27 cellular contexts compared by ENCODE assay signal in the genomic region with DNA sequence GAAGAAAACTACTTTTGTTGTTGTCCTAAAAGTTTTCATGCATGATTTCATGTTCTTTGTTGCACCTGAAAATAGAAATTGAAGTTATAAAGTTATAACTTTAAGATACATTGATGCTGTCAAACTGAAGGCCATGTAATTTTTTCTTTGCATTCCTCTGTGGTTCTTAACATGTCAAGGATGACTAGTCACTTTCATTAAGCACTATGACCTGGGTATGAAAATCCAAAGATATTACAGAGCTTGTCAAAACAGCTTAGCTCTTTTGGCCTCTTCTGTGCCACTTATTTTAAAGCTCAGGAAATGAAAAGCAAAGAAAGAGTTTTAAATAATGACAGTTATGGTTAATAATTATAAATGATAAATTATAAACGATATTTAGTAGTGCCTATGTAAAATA.
"Had no signal": no experiment of that assay in that cellular context is flagged by ENCODE, and none has a peak within 500 bp of the region (broad histone marks: within the 10 kb centered on the region; RNA-seq: fewer than 3 reads in every experiment).

No MANE protein-coding gene starts in this region.

- H3K9me3 Mint-ChIP-seq: naive thymus-derived CD8-positive, alpha-beta T cell; natural killer cell treated with Interleukin-12 subunit alpha and Interleukin-12 subunit beta and Interleukin-15 and Interleukin-18, amount 100 ng/mL, for 72 hours; nephron progenitor cell; stimulated activated naive B cell treated with anti-CD40 and anti-IgM and Interleukin-4, amounts not matched to agents 10 μg/mL and 1 μg/mL and 100 μg/mL, for 72 hours; stimulated activated naive CD8-positive, alpha-beta T cell treated with anti-CD3 and anti-CD28 coated beads, Interleukin-15, Interleukin-2, amounts not matched to agents 100 ng/mL and 50 ng/mL, for 24 hours had no signal

- H3K4me1 ChIP-seq: pancreas, prostate gland, right lobe of liver, sigmoid colon, stomach, tibial nerve, upper lobe of left lung, vagina had no signal

- H3K27ac Mint-ChIP-seq: naive thymus-derived CD8-positive, alpha-beta T cell; natural killer cell treated with Interleukin-12 subunit alpha and Interleukin-12 subunit beta and Interleukin-15 and Interleukin-18, amount 100 ng/mL, for 72 hours; nephron progenitor cell; stimulated activated effector memory CD8-positive, alpha-beta T cell treated with anti-CD3 and anti-CD28 coated beads, Interleukin-12 subunit alpha, Interleukin-12 subunit beta, amount 100 ng/mL, for 72 hours; stimulated activated naive B cell treated with anti-CD40 and anti-IgM and Interleukin-4, amounts not matched to agents 10 μg/mL and 1 μg/mL and 100 μg/mL, for 72 hours; stimulated activated naive CD8-positive, alpha-beta T cell treated with anti-CD3 and anti-CD28 coated beads, Interleukin-15, Interleukin-2, amounts not matched to agents 100 ng/mL and 50 ng/mL, for 24 hours had no signal

- H3K36me3 Mint-ChIP-seq: naive thymus-derived CD8-positive, alpha-beta T cell; natural killer cell treated with Interleukin-12 subunit alpha and Interleukin-12 subunit beta and Interleukin-15 and Interleukin-18, amount 100 ng/mL, for 72 hours; stimulated activated effector memory CD8-positive, alpha-beta T cell treated with anti-CD3 and anti-CD28 coated beads, Interleukin-12 subunit alpha, Interleukin-12 subunit beta, amount 100 ng/mL, for 72 hours; stimulated activated naive B cell treated with anti-CD40 and anti-IgM and Interleukin-4, amounts not matched to agents 10 μg/mL and 1 μg/mL and 100 μg/mL, for 72 hours had no signal

- H3K4me1 Mint-ChIP-seq: naive thymus-derived CD8-positive, alpha-beta T cell; nephron progenitor cell; stimulated activated effector memory CD8-positive, alpha-beta T cell treated with anti-CD3 and anti-CD28 coated beads, Interleukin-12 subunit alpha, Interleukin-12 subunit beta, amount 100 ng/mL, for 72 hours; stimulated activated naive B cell treated with anti-CD40 and anti-IgM and Interleukin-4, amounts not matched to agents 10 μg/mL and 1 μg/mL and 100 μg/mL, for 72 hours had no signal

- H3K27me3 ChIP-seq: neutrophil, pancreas, right lobe of liver, sigmoid colon, stomach, thyroid gland, tibial nerve, upper lobe of left lung, vagina had no signal

- DNase-seq: naive thymus-derived CD8-positive, alpha-beta T cell; nephron progenitor cell; nucleus accumbens; pancreas; retina; right cardiac atrium; right lobe of liver; sigmoid colon; small intestine; stimulated activated CD4-positive, alpha-beta T cell treated with anti-CD3 and anti-CD28 coated beads, Interleukin-15, amount 100 ng/mL, for 24 hours; stimulated activated CD4-positive, alpha-beta T cell treated with anti-CD3 and anti-CD28 coated beads, Interleukin-2, amount 100 ng/mL, for 24 hours; stimulated activated CD4-positive, alpha-beta T cell treated with anti-CD3 and anti-CD28 coated beads, Interleukin-2, amount 100 ng/mL, for 48 hours; stimulated activated CD4-positive, alpha-beta T cell treated with anti-CD3 and anti-CD28 coated beads, Interleukin-4, amount 100 ng/mL, for 24 hours; stimulated activated naive B cell treated with anti-CD40 and anti-IgM and Interleukin-4, amounts not matched to agents 10 μg/mL and 1 μg/mL and 100 μg/mL, for 72 hours; stimulated activated naive CD4-positive, alpha-beta T cell treated with Interleukin-2 at 50 U/mL for 16 hours; stomach; thyroid gland; trophoblast cell; upper lobe of left lung had no signal

- H3K4me3 ChIP-seq: pancreas, prostate gland, right lobe of liver, sigmoid colon, stomach, thoracic aorta, thyroid gland, tibial nerve, upper lobe of left lung, vagina had no signal

- H3K27ac ChIP-seq: neutrophil, pancreas, prostate gland, right lobe of liver, sigmoid colon, stomach, thoracic aorta, thyroid gland, tibial nerve, upper lobe of left lung, vagina had no signal

- H3K27me3 Mint-ChIP-seq: naive thymus-derived CD8-positive, alpha-beta T cell; natural killer cell treated with Interleukin-12 subunit alpha and Interleukin-12 subunit beta and Interleukin-15 and Interleukin-18, amount 100 ng/mL, for 72 hours; stimulated activated naive B cell treated with anti-CD40 and anti-IgM and Interleukin-4, amounts not matched to agents 10 μg/mL and 1 μg/mL and 100 μg/mL, for 72 hours; stimulated activated naive CD8-positive, alpha-beta T cell treated with anti-CD3 and anti-CD28 coated beads, Interleukin-15, Interleukin-2, amounts not matched to agents 100 ng/mL and 50 ng/mL, for 24 hours had no signal

- H3K4me3 Mint-ChIP-seq: naive thymus-derived CD8-positive, alpha-beta T cell; natural killer cell treated with Interleukin-12 subunit alpha and Interleukin-12 subunit beta and Interleukin-15 and Interleukin-18, amount 100 ng/mL, for 72 hours; nephron progenitor cell; stimulated activated effector memory CD8-positive, alpha-beta T cell treated with anti-CD3 and anti-CD28 coated beads, Interleukin-12 subunit alpha, Interleukin-12 subunit beta, amount 100 ng/mL, for 72 hours; stimulated activated naive B cell treated with anti-CD40 and anti-IgM and Interleukin-4, amounts not matched to agents 10 μg/mL and 1 μg/mL and 100 μg/mL, for 72 hours; stimulated activated naive CD8-positive, alpha-beta T cell treated with anti-CD3 and anti-CD28 coated beads, Interleukin-15, Interleukin-2, amounts not matched to agents 100 ng/mL and 50 ng/mL, for 24 hours had no signal

- ATAC-seq: naive thymus-derived CD8-positive, alpha-beta T cell; natural killer cell treated with Interleukin-12 subunit alpha and Interleukin-12 subunit beta and Interleukin-15 and Interleukin-18, amount 100 ng/mL, for 72 hours; pancreas; right cardiac atrium; right lobe of liver; stimulated activated effector memory CD8-positive, alpha-beta T cell treated with anti-CD3 and anti-CD28 coated beads, Interleukin-12 subunit alpha, Interleukin-12 subunit beta, amount 100 ng/mL, for 72 hours; stimulated activated naive B cell treated with anti-CD40 and anti-IgM and Interleukin-4, amounts not matched to agents 10 μg/mL and 1 μg/mL and 100 μg/mL, for 72 hours had no signal

- H3K36me3 ChIP-seq: neutrophil, pancreas, prostate gland, right lobe of liver, sigmoid colon, stomach, thoracic aorta, thyroid gland, tibial nerve, upper lobe of left lung, vagina had no signal
